Comparison of ENCODE assay signal across 8 cellular contexts in genomic region chr10:102660891-102661613, GRCh38. TPM values are rescaled to one million over a fixed set of nuclear protein-coding genes. Genes with fewer than 3 reads are reported as not detected.
DNase-seq lines count a peak whose midpoint lies in the region; ATAC-seq, FAIRE-seq and TF ChIP-seq lines count a peak whose summit lies in the region.

No MANE protein-coding gene starts in this region.

- peak overlapping the region; percentile 80 for H3K27ac Mint-ChIP-seq in stimulated activated naive B cell treated with anti-CD40 and anti-IgM and Interleukin-4, amounts not matched to agents 10 μg/mL and 1 μg/mL and 100 μg/mL, for 72 hours

- intact Hi-C loops in lower lobe of right lung (cut with DNase I) = no loop called here

- DNase-seq in A549 (ENCODE audit: low read depth in 1 of 2, low spot score in 1 of 2) = no peak
- peak; percentile 52 for DNase-seq in SK-N-DZ (ENCODE audit: low spot score)
- peak in 31 of 56 donors; percentile 21 to 73 (median 48) for DNase-seq in amygdala (lab: John Stamatoyannopoulos, UW)
- peak; percentile 80 for DNase-seq in lower lobe of right lung
- no peak for DNase-seq in stimulated activated naive B cell treated with anti-CD40 and anti-IgM and Interleukin-4, amounts not matched to agents 10 μg/mL and 1 μg/mL and 100 μg/mL, for 72 hours
- DNase-seq in NCI-H526 treated with DMSO at 0.1 percent for 48 hours (lab: John Stamatoyannopoulos, UW) = no peak

- no peak for TF ChIP-seq EP300 in A549 (IDR thresholded peaks at IDR 0.05)

- H3K36me3 ChIP-seq in lower lobe of right lung = peaks cover 27% of the 10 kb centered on the region

- POLR2A ChIA-PET in A549 (lab: Yijun Ruan, JAX) = no interaction called here

- ATAC-seq in A549 (peak; percentile 22 to 35; a peak in 4 of 6 replicates), GM18873 (IDR thresholded peaks at IDR 0.05; ENCODE audit: low FRiP score, unreplicated experiment) (peak; percentile 66), HG03095 (IDR thresholded peaks at IDR 0.05; ENCODE audit: unreplicated experiment) (peak; percentile 84), lower lobe of right lung (peak; percentile 56 to 73)
- peak; percentile 88 for ATAC-seq in stimulated activated naive B cell treated with anti-CD40 and anti-IgM and Interleukin-4, amounts not matched to agents 10 μg/mL and 1 μg/mL and 100 μg/mL, for 72 hours (replicated peaks)

- CTCF ChIA-PET in A549 (lab: Yijun Ruan, JAX) = interaction anchor here (0.6 to 5.6 kb wide), 6 partner anchors 9 to 17 kb away, joined by 3 to 18 read pairs (median 6); no protein-coding TSS in a partner anchor

- no peak for FAIRE-seq in A549 (lab: Jason Lieb, UNC)

- peak overlapping the region; percentile 70 to 71 for H3K4me3 Mint-ChIP-seq in stimulated activated naive B cell treated with anti-CD40 and anti-IgM and Interleukin-4, amounts not matched to agents 10 μg/mL and 1 μg/mL and 100 μg/mL, for 72 hours

- H3K27me3 Mint-ChIP-seq in stimulated activated naive B cell treated with anti-CD40 and anti-IgM and Interleukin-4, amounts not matched to agents 10 μg/mL and 1 μg/mL and 100 μg/mL, for 72 hours = no peaks in the 10 kb centered on the region

- no peak for TF ChIP-seq POLR2A in A549 (IDR thresholded peaks at IDR 0.05; ENCODE audit: low read length)

- no peak for TF ChIP-seq RAD21 in A549 (conservative IDR thresholded peaks at IDR 0.05 in 1 of 2, IDR thresholded peaks at IDR 0.05 in 1 of 2)

- H3K4me3 ChIP-seq in A549 (no peak overlapping the region), lower lobe of right lung (peak overlapping the region; percentile 20)

- WGBS in A549 (ENCODE audit: missing lambda C conversion rate) = 84% methylated on average over 14 of the region's 22 CpGs

- H3K36me3 Mint-ChIP-seq in stimulated activated naive B cell treated with anti-CD40 and anti-IgM and Interleukin-4, amounts not matched to agents 10 μg/mL and 1 μg/mL and 100 μg/mL, for 72 hours = peaks cover 15 to 22% of the 10 kb centered on the region in 2 donors

- no peaks in the 10 kb centered on the region for H3K27me3 ChIP-seq in lower lobe of right lung (ENCODE audit: low read depth)

- 0 out of 6 replicates have a peak overlapping the region, but pooled peaks of 1 of the 2 experiments have one; percentile 17 for H3K27ac ChIP-seq in A549
- H3K27ac ChIP-seq in lower lobe of right lung = peak overlapping the region; percentile 74

- H3K4me2 ChIP-seq in A549 = no peak overlapping the region

- TF ChIP-seq CTCF in A549 (IDR thresholded peaks at IDR 0.05) = no peak
- TF ChIP-seq CTCF in lower lobe of right lung (IDR thresholded peaks at IDR 0.05) = no peak

- H3K4me1 ChIP-seq in A549 = peaks cover 17% of the 10 kb centered on the region
- H3K4me1 ChIP-seq in lower lobe of right lung = peaks cover 52% of the 10 kb centered on the region

- no peaks in the 10 kb centered on the region for H3K9me3 Mint-ChIP-seq in stimulated activated naive B cell treated with anti-CD40 and anti-IgM and Interleukin-4, amounts not matched to agents 10 μg/mL and 1 μg/mL and 100 μg/mL, for 72 hours

- H3K9me3 ChIP-seq in A549 (no peaks in the 10 kb centered on the region), lower lobe of right lung (no peaks in the 10 kb centered on the region)

- H3K4me1 Mint-ChIP-seq in stimulated activated naive B cell treated with anti-CD40 and anti-IgM and Interleukin-4, amounts not matched to agents 10 μg/mL and 1 μg/mL and 100 μg/mL, for 72 hours = peaks cover 22 to 27% of the 10 kb centered on the region in 2 donors

TF ChIP-seq in A549, 52 proteins besides CTCF, POLR2A, EP300 and RAD21:
- no peak for TF ChIP-seq TFCP2L1 (CRISPR knock-in tag; IDR thresholded peaks at IDR 0.05)
- no peak for TF ChIP-seq JUN (IDR thresholded peaks at IDR 0.05)
- TF ChIP-seq PHF8 (IDR thresholded peaks at IDR 0.05; ENCODE audit: borderline replicate concordance, low read depth) = no peak
- no peak for TF ChIP-seq JUNB (IDR thresholded peaks at IDR 0.05)
- no peak for TF ChIP-seq ZNF302 (CRISPR knock-in tag; IDR thresholded peaks at IDR 0.05)
- TF ChIP-seq E2F6 (IDR thresholded peaks at IDR 0.05; ENCODE audit: borderline replicate concordance, low read depth) = no peak
- TF ChIP-seq MYC (IDR thresholded peaks at IDR 0.05; ENCODE audit: borderline replicate concordance, low read length) = no peak
- TF ChIP-seq HES2 (IDR thresholded peaks at IDR 0.05) = no peak
- no peak for TF ChIP-seq EHF (CRISPR knock-in tag; IDR thresholded peaks at IDR 0.05)

RNA-seq across cellular contexts. Expression of gene TRIM8, which starts 16.8 kb away (rescaled TPM):
- 26.6 and 32.5 TPM in 2 replicates for polyA plus RNA-seq in A549 (2011; rRNA removed)
- 40.1 and 46.5 TPM in 2 replicates for polyA plus RNA-seq in A549 (2012; cell fraction: cytosol; rRNA removed)
- 35.8 and 42.5 TPM in 2 replicates for polyA plus RNA-seq in A549 (2012; cell fraction: nucleus; rRNA removed)
- polyA plus RNA-seq in A549 (2017; fragmentation: RNase III; extraction: RNeasy Plus Mini Kit Qiagen cat#74134 plus additional on column Dnase treatment) = 21.1 to 22.8 TPM (median 21.2 TPM) in 3 replicates
- polyA minus RNA-seq in A549 (2011; rRNA and poly(A)+ RNA removed) = 15.5 and 25.4 TPM in 2 replicates
- 32.2 and 35.3 TPM in 2 replicates for polyA plus RNA-seq in SK-N-DZ (2014; cell fraction: cytosol; rRNA removed)
- polyA plus RNA-seq in SK-N-DZ (2014; cell fraction: nucleus; rRNA removed) = 24.5 and 41.7 TPM in 2 replicates
- 142 TPM for total RNA-seq in lower lobe of right lung

RNA-seq across cellular contexts. Expression of gene ARL3, which starts 53.1 kb away (rescaled TPM):
- 18.2 and 20.2 TPM in 2 replicates for polyA plus RNA-seq in A549 (2011; rRNA removed)
- 9.1 and 9.9 TPM in 2 replicates for polyA plus RNA-seq in A549 (2012; cell fraction: cytosol; rRNA removed)
- polyA plus RNA-seq in A549 (2012; cell fraction: nucleus; rRNA removed) = 2.0 and 3.5 TPM in 2 replicates
- 20.7 to 22.7 TPM (median 21.3 TPM) in 3 replicates for polyA plus RNA-seq in A549 (2017; fragmentation: RNase III; extraction: RNeasy Plus Mini Kit Qiagen cat#74134 plus additional on column Dnase treatment)
- polyA minus RNA-seq in A549 (2011; rRNA and poly(A)+ RNA removed) = 5.0 and 5.8 TPM in 2 replicates
- 18.1 and 18.2 TPM in 2 replicates for polyA plus RNA-seq in SK-N-DZ (2014; cell fraction: cytosol; rRNA removed)
- 11.4 and 12.1 TPM in 2 replicates for polyA plus RNA-seq in SK-N-DZ (2014; cell fraction: nucleus; rRNA removed)
- 7.3 TPM for total RNA-seq in lower lobe of right lung

RNA-seq across cellular contexts. Expression of gene SFXN2, which starts 53.4 kb away (rescaled TPM):
- polyA plus RNA-seq in A549 (2011; rRNA removed) (4.7 and 5.6 TPM in 2 replicates), A549 (2017; fragmentation: RNase III; extraction: RNeasy Plus Mini Kit Qiagen cat#74134 plus additional on column Dnase treatment) (7.4 to 8.5 TPM (median 7.9 TPM) in 3 replicates)
- 5.9 TPM in 2 replicates for polyA plus RNA-seq in A549 (2012; cell fraction: cytosol; rRNA removed)
- polyA plus RNA-seq in A549 (2012; cell fraction: nucleus; rRNA removed) = 13.7 and 15.5 TPM in 2 replicates
- polyA minus RNA-seq in A549 (2011; rRNA and poly(A)+ RNA removed) = 15.0 and 15.8 TPM in 2 replicates
- polyA plus RNA-seq in SK-N-DZ (2014; cell fraction: cytosol; rRNA removed) = 8.4 and 16.6 TPM in 2 replicates
- 27.1 and 37.8 TPM in 2 replicates for polyA plus RNA-seq in SK-N-DZ (2014; cell fraction: nucleus; rRNA removed)
- 10.0 TPM for total RNA-seq in lower lobe of right lung

Comparison
In these comparisons a context has a peak if more than half of its experiments do, and no peak if none do; other contexts are left out.
1. ATAC-seq: peak in every context shown above with its lines; median percentile 88 in stimulated activated naive B cell treated with anti-CD40 and anti-IgM and Interleukin-4, amounts not matched to agents 10 μg/mL and 1 μg/mL and 100 μg/mL, for 72 hours; 84 in HG03095; 66 in GM18873; 64 in lower lobe of right lung; 28 in A549.
2. DNase-seq: peak in SK-N-DZ (single experiment), amygdala (31 of 56) and lower lobe of right lung (single experiment); none in A549 (0 of 2), stimulated activated naive B cell treated with anti-CD40 and anti-IgM and Interleukin-4, amounts not matched to agents 10 μg/mL and 1 μg/mL and 100 μg/mL, for 72 hours (single experiment) and NCI-H526 treated with DMSO at 0.1 percent for 48 hours (single experiment).